ENCODE assay signal across 1 cellular context in the genomic region with DNA sequence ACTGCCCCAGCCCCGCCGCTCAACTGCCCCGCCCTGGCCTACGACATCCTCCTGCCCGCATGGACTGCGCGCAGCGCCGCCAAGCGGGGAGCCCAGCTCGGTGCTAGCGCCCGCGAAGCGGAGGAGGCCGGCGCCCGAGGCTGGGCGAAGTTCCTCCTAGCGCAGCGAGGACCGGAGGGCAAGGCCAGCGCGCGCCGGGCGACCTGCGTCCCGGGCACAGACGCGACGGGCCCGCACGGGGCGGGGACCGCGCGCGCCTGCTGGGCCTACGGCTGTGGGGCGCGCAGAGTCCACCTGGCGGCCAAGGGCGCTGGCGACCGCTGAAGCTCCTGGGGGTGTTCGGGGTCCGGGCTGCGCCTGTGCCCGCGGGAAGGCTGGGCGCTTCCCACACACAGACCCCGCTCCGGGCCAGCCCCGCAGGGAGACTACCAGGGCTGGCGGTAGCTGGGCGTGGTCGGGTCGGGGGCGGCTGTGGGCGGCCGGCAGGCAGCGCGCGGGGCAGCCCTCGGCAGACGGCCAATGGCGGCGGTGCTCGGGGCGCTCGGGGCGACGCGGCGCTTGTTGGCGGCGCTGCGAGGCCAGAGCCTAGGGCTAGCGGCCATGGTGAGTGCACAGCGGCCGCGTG.
A peak's percentile ranks its signal among the peaks of the same experiment; 100 is the strongest.
TF ChIP-seq lines count a peak whose summit lies in the region.

A gene (plus strand): TSS at position 511 of the 625 bp plus-strand sequence. CDS start 9 bp downstream, at position 520.

TF ChIP-seq in neural cell, 6 proteins besides CTCF, POLR2A, EP300 and RAD21 (continued from another document):
- TF ChIP-seq MXI1 (conservative IDR thresholded peaks at IDR 0.05; ENCODE audit: poor library complexity, severe bottlenecking) = peak; percentile 65
- TF ChIP-seq POLR2AphosphoS5 (IDR thresholded peaks at IDR 0.05) = peak; percentile 15
TF ChIP-seq in neural cell: peak in this region for 3.
